7 cellular contexts compared by ENCODE assay signal in genomic region chr3:125437631-125438435, GRCh38.
A peak's percentile ranks its signal among the peaks of the same experiment; 100 is the strongest.
DNase-seq lines count a peak whose midpoint lies in the region; TF ChIP-seq lines count a peak whose summit lies in the region.

No MANE protein-coding gene starts in this region.

- H3K27me3 Mint-ChIP-seq in endothelial cell (ENCODE audit: unreplicated experiment) (no peaks in the 10 kb centered on the region), mesothelial cell of epicardium (ENCODE audit: low read depth) (no peaks in the 10 kb centered on the region)

- peak; percentile 35 for DNase-seq in NCI-H1105 treated with DMSO at 0.1 percent for 48 hours (lab: John Stamatoyannopoulos, UW)
- DNase-seq in activated CD8-positive, alpha-beta memory T cell treated with anti-CD3 and anti-CD28 coated beads for 1 hour (ENCODE audit: extremely low read depth in 1 of 2, low read depth in 1 of 2) = peak; percentile 24 to 37
- peak; percentile 67 for DNase-seq in endothelial cell (ENCODE audit: low spot score)
- DNase-seq in mesothelial cell of epicardium (ENCODE audit: low spot score in 2 of 2, unreplicated experiment in 2 of 2) = peak; percentile 27 to 76
- peak; percentile 24 to 25 for DNase-seq in stimulated activated CD8-positive, alpha-beta memory T cell treated with anti-CD3 and anti-CD28 coated beads, Interleukin-4, amount 100 ng/mL, for 1 hour (ENCODE audit: low read depth in 2 of 2, low spot score in 1 of 2)
- no peak for DNase-seq in GF-D8 (lab: John Stamatoyannopoulos, UW)

- H3K27ac Mint-ChIP-seq in endothelial cell (ENCODE audit: unreplicated experiment) (no peak overlapping the region), mesothelial cell of epicardium (no peak overlapping the region)

- H3K4me3 Mint-ChIP-seq in endothelial cell (ENCODE audit: unreplicated experiment) (no peak overlapping the region), mesothelial cell of epicardium (no peak overlapping the region)

- no peaks in the 10 kb centered on the region for H3K9me3 Mint-ChIP-seq in endothelial cell (ENCODE audit: unreplicated experiment)
- H3K9me3 Mint-ChIP-seq in mesothelial cell of epicardium = peaks cover 7% of the 10 kb centered on the region

- H3K4me1 Mint-ChIP-seq in endothelial cell (ENCODE audit: unreplicated experiment) (peaks cover 6% of the 10 kb centered on the region), mesothelial cell of epicardium (no peaks in the 10 kb centered on the region)

- no peaks in the 10 kb centered on the region for H3K36me3 Mint-ChIP-seq in endothelial cell (ENCODE audit: low read depth, unreplicated experiment)
- H3K36me3 Mint-ChIP-seq in mesothelial cell of epicardium = peaks cover 8% of the 10 kb centered on the region

- peak; percentile 89 for TF ChIP-seq CTCF in GM12872 (IDR thresholded peaks at IDR 0.05; ENCODE audit: insufficient read depth, low read depth, low read length)
- peak; percentile 98 for TF ChIP-seq CTCF in endothelial cell (IDR thresholded peaks at IDR 0.05; ENCODE audit: unreplicated experiment)
- TF ChIP-seq CTCF in mesothelial cell of epicardium (IDR thresholded peaks at IDR 0.05; ENCODE audit: unreplicated experiment) = peak; percentile 96
